Comparison of ENCODE assay signal across 24 cellular contexts in the genomic region with DNA sequence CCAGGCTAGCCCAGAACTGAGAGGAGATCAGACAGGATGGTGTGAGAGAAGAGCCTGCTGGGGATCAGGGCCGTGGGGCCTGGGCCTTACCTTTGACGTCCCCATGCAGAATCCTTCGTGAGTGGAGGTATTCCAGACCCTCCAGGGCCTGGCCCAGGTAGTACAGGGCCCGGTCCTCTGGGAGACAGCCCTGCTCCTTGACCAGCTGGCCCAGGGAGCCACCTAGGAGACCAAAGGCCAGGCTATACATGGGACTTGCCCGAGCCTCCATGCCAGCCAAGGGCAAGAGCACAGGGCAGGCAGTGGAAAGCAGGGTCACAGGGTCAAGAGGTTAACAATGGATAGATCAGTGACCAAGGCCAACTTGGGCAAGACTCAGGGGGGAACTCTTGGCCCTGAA. TPM values are rescaled to one million over a fixed set of nuclear protein-coding genes. Genes with fewer than 3 reads are reported as not detected.
"Had no signal": no experiment of that assay in that cellular context is flagged by ENCODE, and none has a peak within 500 bp of the region (broad histone marks: within the 10 kb centered on the region; RNA-seq: fewer than 3 reads in every experiment).

No MANE protein-coding gene starts in this region.

- H3K27me3 ChIP-seq: upper lobe of right lung had no signal

- H3K27me3 Mint-ChIP-seq: activated CD8-positive, alpha-beta T cell treated with anti-CD3 and anti-CD28 coated beads for 36 hours; activated naive CD8-positive, alpha-beta T cell treated with anti-CD3 and anti-CD28 coated beads, Interleukin-2, amount 10 ng/mL, durations not matched to agents 7 days and 5 days; dendritic cell treated with granulocyte-macrophage colony-stimulating factor and Interleukin-4, amounts not matched to agents 40 ng/mL and 50 ng/mL, for 4 days; naive thymus-derived CD8-positive, alpha-beta T cell had no signal

- H3K27ac Mint-ChIP-seq: activated CD8-positive, alpha-beta T cell treated with anti-CD3 and anti-CD28 coated beads for 36 hours; activated naive CD8-positive, alpha-beta T cell treated with anti-CD3 and anti-CD28 coated beads, Interleukin-2, amount 10 ng/mL, durations not matched to agents 7 days and 5 days; activated T-cell treated with anti-CD3 and anti-CD28 coated beads, Interleukin-2, amount 50 U/mL, for 72 hours; dendritic cell treated with granulocyte-macrophage colony-stimulating factor and Interleukin-4, amounts not matched to agents 40 ng/mL and 50 ng/mL, for 4 days; immature natural killer cell had no signal

- H3K9me3 ChIP-seq: mucosa of descending colon, thoracic aorta, upper lobe of right lung had no signal

- H3K27ac ChIP-seq: epithelial cell of prostate, thoracic aorta, upper lobe of right lung had no signal

- H3K4me3 ChIP-seq: mucosa of descending colon, smooth muscle cell, thoracic aorta, upper lobe of right lung had no signal

- H3K4me2 ChIP-seq: smooth muscle cell had no signal

- FAIRE-seq: frontal cortex had no signal

- DNase-seq: activated CD4-positive, alpha-beta T cell treated with anti-CD3 and anti-CD28 coated beads for 1 hour; activated CD8-positive, alpha-beta T cell treated with anti-CD3 and anti-CD28 coated beads for 36 hours; activated gamma-delta T cell treated with Interleukin-2 at 50 U/mL for 16 hours; activated naive CD8-positive, alpha-beta T cell treated with anti-CD3 and anti-CD28 coated beads, Interleukin-2, amount 10 ng/mL, durations not matched to agents 7 days and 5 days; activated T-cell treated with anti-CD3 and anti-CD28 coated beads, Interleukin-2, amount 50 U/mL, for 72 hours; effector memory CD4-positive, alpha-beta T cell; head of caudate nucleus; immature natural killer cell; mammary epithelial cell; mucosa of descending colon; nucleus accumbens; T-helper 1 cell; T1000; upper lobe of right lung had no signal

- H3K4me3 Mint-ChIP-seq: activated CD8-positive, alpha-beta T cell treated with anti-CD3 and anti-CD28 coated beads for 36 hours; activated naive CD8-positive, alpha-beta T cell treated with anti-CD3 and anti-CD28 coated beads, Interleukin-2, amount 10 ng/mL, durations not matched to agents 7 days and 5 days; activated T-cell treated with anti-CD3 and anti-CD28 coated beads, Interleukin-2, amount 50 U/mL, for 72 hours; dendritic cell treated with granulocyte-macrophage colony-stimulating factor and Interleukin-4, amounts not matched to agents 40 ng/mL and 50 ng/mL, for 4 days; immature natural killer cell; naive thymus-derived CD8-positive, alpha-beta T cell had no signal

- H3K9me3 Mint-ChIP-seq: activated CD8-positive, alpha-beta T cell treated with anti-CD3 and anti-CD28 coated beads for 36 hours; activated naive CD8-positive, alpha-beta T cell treated with anti-CD3 and anti-CD28 coated beads, Interleukin-2, amount 10 ng/mL, durations not matched to agents 7 days and 5 days; activated T-cell treated with anti-CD3 and anti-CD28 coated beads, Interleukin-2, amount 50 U/mL, for 72 hours; dendritic cell treated with granulocyte-macrophage colony-stimulating factor and Interleukin-4, amounts not matched to agents 40 ng/mL and 50 ng/mL, for 4 days; immature natural killer cell; naive thymus-derived CD8-positive, alpha-beta T cell had no signal

- ATAC-seq: activated CD8-positive, alpha-beta T cell treated with anti-CD3 and anti-CD28 coated beads for 36 hours; activated T-cell treated with anti-CD3 and anti-CD28 coated beads, Interleukin-2, amount 50 U/mL, for 72 hours; mucosa of descending colon; naive thymus-derived CD8-positive, alpha-beta T cell; SK-N-SH treated with all-trans-retinoic acid at 6 μM for 48 hours; upper lobe of right lung had no signal

RNA-seq across cellular contexts. Expression of a gene that starts 12.1 kb away (rescaled TPM):
- total RNA-seq: cerebellum, frontal cortex, left cardiac atrium, posterior vena cava, smooth muscle cell, thoracic aorta, upper lobe of right lung had no signal
- polyA plus RNA-seq: mammary epithelial cell, smooth muscle cell had no signal
